10 cellular contexts compared by ENCODE assay signal in the genomic region with DNA sequence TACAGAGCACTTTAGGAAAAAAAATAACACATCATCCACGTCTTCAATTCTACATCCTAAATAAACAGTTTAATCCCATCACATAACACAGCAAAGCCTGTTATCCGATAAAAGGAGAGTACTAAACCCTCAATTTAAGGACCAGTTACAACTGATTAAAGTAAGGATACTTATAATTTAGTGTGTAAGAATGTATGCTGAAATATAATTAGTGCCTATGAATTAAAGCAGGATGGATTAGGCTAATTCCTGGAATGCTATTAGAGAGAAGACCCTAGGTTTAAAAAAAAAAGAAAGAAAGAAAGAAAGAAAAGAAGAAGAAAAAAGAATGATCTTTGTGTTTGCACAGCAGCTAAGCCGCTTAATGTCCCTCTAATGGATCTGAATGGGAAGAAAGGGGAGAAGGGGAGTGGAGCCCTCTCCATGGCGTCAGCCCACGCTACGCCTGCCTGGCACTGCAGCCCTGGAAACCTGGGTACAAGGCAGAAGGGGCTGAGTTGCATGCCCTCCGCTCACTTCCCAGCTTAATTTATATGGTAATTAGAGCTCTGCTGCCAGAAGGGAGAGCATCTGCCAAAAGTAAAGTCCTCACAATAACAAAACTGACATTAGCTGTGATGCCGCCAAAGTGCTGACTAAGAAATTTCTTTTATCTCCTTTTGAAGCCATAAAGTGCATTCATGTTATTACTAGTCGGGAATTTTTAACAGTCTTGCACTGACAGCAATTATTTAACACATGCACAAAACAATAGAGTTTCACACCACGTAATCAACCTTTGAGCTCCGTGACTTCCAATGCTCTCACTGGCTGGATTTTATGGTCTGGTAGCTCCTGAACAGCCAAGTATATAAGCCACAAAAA.
A peak's percentile ranks its signal among the peaks of the same experiment; 100 is the strongest.
DNase-seq lines count a peak whose midpoint lies in the region; ATAC-seq and TF ChIP-seq lines count a peak whose summit lies in the region.
"Had no signal": no experiment of that assay in that cellular context is flagged by ENCODE, and none has a peak within 500 bp of the region (broad histone marks: within the 10 kb centered on the region; RNA-seq: fewer than 3 reads in every experiment).

No MANE protein-coding gene starts in this region.

- DNase-seq in NCI-H1105 treated with DMSO at 0.1 percent for 48 hours (lab: John Stamatoyannopoulos, UW) (peak; percentile 93), T-helper 17 cell (no peak), globus pallidus (ENCODE audit: low spot score) (peak; percentile 76), retinal pigment epithelial cell (ENCODE audit: low read depth) (peak; percentile 47), RPMI8226 (no peak), transverse colon (no peak)
- DNase-seq in stimulated activated naive CD4-positive, alpha-beta T cell (lab: John Stamatoyannopoulos, UW), result no peak
- DNase-seq: amniotic stem cell had no signal

- no peak overlapping the region for H3K27ac ChIP-seq in transverse colon

- H3K27ac Mint-ChIP-seq in T-helper 17 cell, result peak overlapping the region; percentile 39

- no peak for TF ChIP-seq POLR2A in transverse colon (IDR thresholded peaks at IDR 0.05)

- TF ChIP-seq EP300 in transverse colon (IDR thresholded peaks at IDR 0.05; ENCODE audit: low read depth), result no peak

- peaks cover 3 to 12% (median 5%) of the 10 kb centered on the region in 4 donors for H3K4me1 ChIP-seq in transverse colon

- no peaks in the 10 kb centered on the region for H3K36me3 Mint-ChIP-seq in T-helper 17 cell (ENCODE audit: low read depth)

- H3K4me3 Mint-ChIP-seq in T-helper 17 cell, result no peak overlapping the region

- peaks cover 15% of the 10 kb centered on the region for H3K4me1 Mint-ChIP-seq in T-helper 17 cell

- in situ Hi-C loops in transverse colon (cut with MboI; ENCODE audit: low pct_ligation_motif_present in 1 of 4, low pct_unique_long_range_greater_than_20kb in 1 of 4, low sequenced_read_pairs in 3 of 4), result no loop called here

- ATAC-seq in T-helper 17 cell (no peak), HG02678 (IDR thresholded peaks at IDR 0.05; ENCODE audit: unreplicated experiment) (no peak)
- ATAC-seq: Right ventricle myocardium inferior had no signal

- H3K9me3 ChIP-seq in T-helper 17 cell (ENCODE audit: control insufficient read depth, low read length, poor library complexity, severe bottlenecking), result no peaks in the 10 kb centered on the region
- H3K9me3 ChIP-seq in transverse colon, result no peaks in the 10 kb centered on the region

- H3K27me3 Mint-ChIP-seq in T-helper 17 cell, result peaks cover 24% of the 10 kb centered on the region

- peak overlapping the region; percentile 26 for H3K4me3 ChIP-seq in retinal pigment epithelial cell (ENCODE audit: low read length)
- H3K4me3 ChIP-seq in transverse colon, result no peak overlapping the region

- 25 to 32% methylated on average over 7 to 11 of the region's 11 CpGs for WGBS in transverse colon (ENCODE audit: low coverage in 1 of 2), 2 donors

- TF ChIP-seq CTCF in retinal pigment epithelial cell (conservative IDR thresholded peaks at IDR 0.05; ENCODE audit: low read depth, low read length), result no peak
- no peak for TF ChIP-seq CTCF in transverse colon (IDR thresholded peaks at IDR 0.05)

- H3K27me3 ChIP-seq in transverse colon, result no peaks in the 10 kb centered on the region

- intact Hi-C loops in transverse colon (cut with DNase I; ENCODE audit: low total_unique reads), result no loop called here

- H3K36me3 ChIP-seq in transverse colon, result no peaks in the 10 kb centered on the region

Comparison
In these comparisons a context has a peak if more than half of its experiments do, and no peak if none do; other contexts are left out.
1. DNase-seq: peak in NCI-H1105 treated with DMSO at 0.1 percent for 48 hours (single experiment), globus pallidus (single experiment) and retinal pigment epithelial cell (single experiment); none in T-helper 17 cell (0 of 3), RPMI8226 (single experiment), stimulated activated naive CD4-positive, alpha-beta T cell (0 of 6) and transverse colon (single experiment).